In the genomic region with DNA sequence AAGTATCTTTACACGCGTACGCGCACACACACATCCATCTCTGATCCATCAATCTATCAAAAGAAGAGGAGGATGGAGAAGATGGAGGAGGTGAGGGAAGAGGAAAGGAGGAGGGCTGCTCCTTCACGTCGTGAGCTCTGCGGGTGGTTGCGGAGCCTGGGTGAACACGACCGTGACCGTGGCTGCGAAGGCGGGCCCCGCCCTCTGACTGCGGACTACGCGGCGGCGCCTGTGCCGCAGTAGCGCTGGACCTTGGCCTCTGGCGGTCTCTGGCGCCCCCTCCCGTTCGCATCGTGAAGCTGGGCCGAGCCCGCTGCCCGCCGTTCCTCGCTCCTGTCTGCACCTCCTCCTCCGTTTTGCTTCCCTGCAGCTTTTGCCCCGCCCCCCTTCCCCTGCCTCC, we compare ENCODE assay signal across 8 cellular contexts. TPM values are rescaled to one million over a fixed set of nuclear protein-coding genes. Genes with fewer than 3 reads are reported as not detected.
DNase-seq lines count a peak whose midpoint lies in the region; ATAC-seq and TF ChIP-seq lines count a peak whose summit lies in the region.

No MANE protein-coding gene starts in this region.

- H2AK5ac ChIP-seq in mesenchymal stem cell (ENCODE audit: low read length, severe bottlenecking) = no peak overlapping the region

- H3K36me3 ChIP-seq in mesenchymal stem cell (ENCODE audit: control insufficient read depth in 1 of 2, insufficient read depth in 2 of 2, low read depth in 1 of 2, low read length in 2 of 2) = no peaks in the 10 kb centered on the region

- H3K4me3 ChIP-seq in AG10803 (ENCODE audit: low read length) = peak overlapping the region; percentile 59
- H3K4me3 ChIP-seq in mesenchymal stem cell (ENCODE audit: insufficient read depth in 1 of 2, low read depth in 1 of 2, low read length in 2 of 2) = peak overlapping the region; percentile 60 to 73

- peak overlapping the region; percentile 34 for H2BK120ac ChIP-seq in mesenchymal stem cell (ENCODE audit: low read depth, low read length)

- H3K9me3 ChIP-seq in mesenchymal stem cell (ENCODE audit: control insufficient read depth, low read length) = no peaks in the 10 kb centered on the region

- H2BK12ac ChIP-seq in mesenchymal stem cell (ENCODE audit: low read length in 2 of 2) = no peak overlapping the region

- H3K27me3 ChIP-seq in mesenchymal stem cell (ENCODE audit: control insufficient read depth in 1 of 2, insufficient read depth in 1 of 2, low read length in 2 of 2) = peaks cover 0 to 4% of the 10 kb centered on the region in 2 experiments

- no peak overlapping the region for H2BK5ac ChIP-seq in mesenchymal stem cell (ENCODE audit: low read depth, low read length, poor library complexity, severe bottlenecking)

- H4K8ac ChIP-seq in mesenchymal stem cell (ENCODE audit: low read length) = no peak overlapping the region

- H3K9ac ChIP-seq in mesenchymal stem cell (ENCODE audit: low read length) = peak overlapping the region; percentile 68

- no peak overlapping the region for H4K91ac ChIP-seq in mesenchymal stem cell (ENCODE audit: low read length)

- WGBS in mesenchymal stem cell = 0% methylated on average over 12 of the region's 33 CpGs

- TF ChIP-seq CTCF in AG10803 (conservative IDR thresholded peaks at IDR 0.05; ENCODE audit: low read length) = peak; percentile 58

- no peak overlapping the region for H3K23ac ChIP-seq in mesenchymal stem cell (ENCODE audit: low read length in 2 of 2)

- H3K14ac ChIP-seq in mesenchymal stem cell (ENCODE audit: low read length in 2 of 2) = no peak overlapping the region

- peak overlapping the region in 1 of 2 experiments; percentile 66 for H3K18ac ChIP-seq in mesenchymal stem cell (ENCODE audit: low read depth in 1 of 2, low read length in 2 of 2)

- no peaks in the 10 kb centered on the region for H3K79me1 ChIP-seq in mesenchymal stem cell (replicated peaks; ENCODE audit: low read length, poor library complexity, severe bottlenecking)

- DNase-seq in AG10803 (ENCODE audit: low read depth) (peak; percentile 66), NCI-H82 (lab: John Stamatoyannopoulos, UW) (peak; percentile 87), mesenchymal stem cell (peak; percentile 71)
- DNase-seq in activated CD8-positive, alpha-beta memory T cell treated with anti-CD3 and anti-CD28 coated beads for 24 hours = peak; percentile 93
- peak; percentile 72 for DNase-seq in effector CD8-positive, alpha-beta T cell (lab: John Stamatoyannopoulos, UW)
- peak; percentile 26 for DNase-seq in stimulated activated CD8-positive, alpha-beta memory T cell treated with anti-CD3 and anti-CD28 coated beads, Interleukin-12 subunit alpha, Interleukin-12 subunit beta, amount 100 ng/mL, for 24 hours (ENCODE audit: extremely low read depth)

- no peak overlapping the region for H2AFZ ChIP-seq in mesenchymal stem cell (ENCODE audit: low read depth, low read length)

- H3K4me2 ChIP-seq in mesenchymal stem cell (ENCODE audit: low read length, poor library complexity, severe bottlenecking) = peak overlapping the region; percentile 92

- no peak overlapping the region for H3K4ac ChIP-seq in mesenchymal stem cell (ENCODE audit: low read depth in 1 of 2, low read length in 2 of 2)

- peaks cover 2% of the 10 kb centered on the region for H3K4me1 ChIP-seq in mesenchymal stem cell (ENCODE audit: control insufficient read depth, insufficient read depth, low read depth, low read length)

- ATAC-seq in GM19025 (IDR thresholded peaks at IDR 0.05; ENCODE audit: low read depth, unreplicated experiment) (peak; percentile 90), HG03457 (IDR thresholded peaks at IDR 0.05; ENCODE audit: unreplicated experiment) (peak; percentile 72)

- no peak overlapping the region for H3K27ac ChIP-seq in mesenchymal stem cell (ENCODE audit: low read length, poor library complexity, severe bottlenecking)

- no peak overlapping the region for H2BK15ac ChIP-seq in mesenchymal stem cell (ENCODE audit: low read depth, poor library complexity, severe bottlenecking)

RNA-seq across cellular contexts. Expression of gene ARAF, which starts 37.7 kb away (rescaled TPM):
- polyA plus RNA-seq in mesenchymal stem cell (2013, experiment 1 of 2) = 54.0 TPM
- polyA plus RNA-seq in mesenchymal stem cell (2013, experiment 2 of 2) = 53.1 TPM

RNA-seq across cellular contexts. Expression of gene ZNF41, which starts 40.3 kb away (rescaled TPM):
- 3.6 TPM for polyA plus RNA-seq in mesenchymal stem cell (2013, experiment 1 of 2)
- 3.9 TPM for polyA plus RNA-seq in mesenchymal stem cell (2013, experiment 2 of 2)

RNA-seq across cellular contexts. Expression of gene TIMP1, which starts 58.9 kb away (rescaled TPM):
- polyA plus RNA-seq in mesenchymal stem cell (2013, experiment 1 of 2) = 826 TPM
- polyA plus RNA-seq in mesenchymal stem cell (2013, experiment 2 of 2) = 856 TPM

Comparison
In these comparisons a context has a peak if more than half of its experiments do, and no peak if none do; other contexts are left out.
1. DNase-seq: peak in every context shown above with its lines; median percentile 93 in activated CD8-positive, alpha-beta memory T cell treated with anti-CD3 and anti-CD28 coated beads for 24 hours; 87 in NCI-H82; 72 in effector CD8-positive, alpha-beta T cell; 71 in mesenchymal stem cell; 66 in AG10803; 26 in stimulated activated CD8-positive, alpha-beta memory T cell treated with anti-CD3 and anti-CD28 coated beads, Interleukin-12 subunit alpha, Interleukin-12 subunit beta, amount 100 ng/mL, for 24 hours.